ENCODE assay signal across 22 cellular contexts in genomic region chr16:85602402-85602801, GRCh38. TPM values are rescaled to one million over a fixed set of nuclear protein-coding genes. Genes with fewer than 3 reads are reported as not detected.
DNase-seq lines count a peak whose midpoint lies in the region; ATAC-seq, FAIRE-seq and TF ChIP-seq lines count a peak whose summit lies in the region.
"Had no signal": no experiment of that assay in that cellular context is flagged by ENCODE, and none has a peak within 500 bp of the region (broad histone marks: within the 10 kb centered on the region; RNA-seq: fewer than 3 reads in every experiment).

No MANE protein-coding gene starts in this region.

- peak overlapping the region; percentile 72 for H4K91ac ChIP-seq in H1 (replicated peaks; ENCODE audit: insufficient read length, low read length)

- no peak overlapping the region for H3K27ac Mint-ChIP-seq in nephron progenitor cell
- H3K27ac Mint-ChIP-seq: T-helper 1 cell treated with Interleukin-12 subunit alpha and Interleukin-12 subunit beta and Interleukin-4 antibody, amounts not matched to agents 30 μg/mL and 1 μg/mL, for 36 hours had no signal

- no peak for TF ChIP-seq EP300 in H1 (IDR thresholded peaks at IDR 0.05; ENCODE audit: borderline replicate concordance in 1 of 2, low read depth in 2 of 2, low read length in 2 of 2)
- TF ChIP-seq EP300 in gastroesophageal sphincter (IDR thresholded peaks at IDR 0.05), result no peak

- peak overlapping the region; percentile 16; the same call in 1 of the 2 replicates for H4K8ac ChIP-seq in H1 (ENCODE audit: extremely low read depth, insufficient read depth, low read length)

- H3K36me3 ChIP-seq in NT2/D1 (ENCODE audit: insufficient read depth, insufficient read length, low read length) (peaks cover 3% of the 10 kb centered on the region), H1 (ENCODE audit: control insufficient read depth in 2 of 4, insufficient read depth in 4 of 4, low read length in 3 of 4) (no peaks in the 10 kb centered on the region; a peak in 1 of 8 replicates), subcutaneous abdominal adipose tissue (ENCODE audit: control insufficient read depth in 5 of 5, insufficient read depth in 5 of 5, low read length in 5 of 5) (peaks cover 0 to 12% (median 5%) of the 10 kb centered on the region in 5 donors), gastroesophageal sphincter (no peaks in the 10 kb centered on the region), MM.1S (replicated peaks; ENCODE audit: insufficient read depth, low read length) (no peaks in the 10 kb centered on the region)
- H3K36me3 ChIP-seq: SJCRH30 had no signal

- POLR2A ChIA-PET in H1 (lab: Charles Lee; ENCODE audit: partially characterized antibody), result interaction anchor here (0.8 to 6.0 kb wide), 7 partner anchors 8 to 48 kb away, joined by 3 to 28 read pairs (median 6); partner anchors contain the start of gene GSE1

- H3K79me1 ChIP-seq in H1 (ENCODE audit: low read depth, low read length), result peaks cover 4% of the 10 kb centered on the region

- H3K9ac ChIP-seq in NT2/D1 (ENCODE audit: insufficient read length, low read depth) (peak overlapping the region; percentile 62), H1 (replicated peaks in 1 of 4; ENCODE audit: extremely low read depth in 1 of 4, low read depth in 3 of 4, low read length in 3 of 4) (no peak overlapping the region), subcutaneous abdominal adipose tissue (ENCODE audit: low read length in 5 of 5) (peak overlapping the region in 1 of 5 donors; percentile 49), MM.1S (ENCODE audit: low read length) (no peak overlapping the region)

- H2BK120ac ChIP-seq in H1 (replicated peaks; ENCODE audit: low read depth, low read length), result peak overlapping the region; percentile 17

- peak overlapping the region; percentile 66; the same call in 1 of the 2 replicates for H2AK5ac ChIP-seq in H1 (ENCODE audit: low read depth, low read length)

- H4K5ac ChIP-seq in H1 (ENCODE audit: insufficient read length, low read depth, low read length), result no peak overlapping the region

- H3K27ac ChIP-seq in H1 (ENCODE audit: low read depth, low read length) (no peak overlapping the region), subcutaneous abdominal adipose tissue (ENCODE audit: low read depth, low read length) (peak overlapping the region; percentile 70), gastroesophageal sphincter (peak overlapping the region in 1 of 4 donors; percentile 16), MM.1S (ENCODE audit: low read length) (no peak overlapping the region)
- H3K27ac ChIP-seq: SJCRH30, VCaP had no signal

- CTCF ChIA-PET in H1 (lab: Charles Lee; ENCODE audit: partially characterized antibody), result interaction anchor here (0.6 to 4.4 kb wide), 18 partner anchors 10 to 186 kb away, joined by 3 to 15 read pairs (median 4); no protein-coding TSS in a partner anchor

- TF ChIP-seq POLR2A in H1 (IDR thresholded peaks at IDR 0.05; ENCODE audit: control extremely low read depth in 1 of 2, low read depth in 2 of 2, low read length in 2 of 2) (no peak), gastroesophageal sphincter (IDR thresholded peaks at IDR 0.05) (no peak)

- H3K36me3 Mint-ChIP-seq in nephron progenitor cell (ENCODE audit: low read depth), result peaks cover 5% of the 10 kb centered on the region
- H3K36me3 Mint-ChIP-seq: type B pancreatic cell had no signal

- H3K27me3 Mint-ChIP-seq in nephron progenitor cell (ENCODE audit: low read depth, poor library complexity), result peaks cover 16% of the 10 kb centered on the region
- H3K27me3 Mint-ChIP-seq: naive thymus-derived CD8-positive, alpha-beta T cell; type B pancreatic cell had no signal

- H3F3A ChIP-seq in MM.1S (ENCODE audit: insufficient read depth, low read length), result no peaks in the 10 kb centered on the region

- H2AFZ ChIP-seq in H1 (ENCODE audit: low read length), result no peak overlapping the region
- H2AFZ ChIP-seq in MM.1S (ENCODE audit: low read length), result no peak overlapping the region

- H4K20me1 ChIP-seq in H1 (replicated peaks in 1 of 2; ENCODE audit: control insufficient read depth in 1 of 2, insufficient read depth in 2 of 2, low read length in 2 of 2) (no peaks in the 10 kb centered on the region), MM.1S (ENCODE audit: insufficient read depth, low read length) (no peaks in the 10 kb centered on the region)

- H2BK12ac ChIP-seq in H1 (ENCODE audit: low read depth, low read length), result peak overlapping the region; percentile 71; the same call in 1 of the 2 replicates

- peak overlapping the region; percentile 30 for H3K4me3 Mint-ChIP-seq in nephron progenitor cell
- H3K4me3 Mint-ChIP-seq: activated naive CD4-positive, alpha-beta T cell treated with anti-CD3 and anti-CD28 coated beads for 36 hours; immature natural killer cell; naive thymus-derived CD8-positive, alpha-beta T cell; stimulated activated effector memory CD8-positive, alpha-beta T cell treated with anti-CD3 and anti-CD28 coated beads, Interleukin-12 subunit alpha, Interleukin-12 subunit beta, amount 100 ng/mL, for 72 hours; T-helper 1 cell treated with Interleukin-12 subunit alpha and Interleukin-12 subunit beta and Interleukin-4 antibody, amounts not matched to agents 30 μg/mL and 1 μg/mL, for 36 hours had no signal

- peaks cover 1% of the 10 kb centered on the region; the same call in 1 of the 2 replicates for H3K23me2 ChIP-seq in H1 (ENCODE audit: low read depth, low read length)

- no peak for TF ChIP-seq RAD21 in H1 (IDR thresholded peaks at IDR 0.05 in 1 of 2, conservative IDR thresholded peaks at IDR 0.05 in 1 of 2; ENCODE audit: low read depth in 2 of 2, low read length in 2 of 2)

- H3K9me3 ChIP-seq in NT2/D1 (ENCODE audit: insufficient read depth, low read length) (no peaks in the 10 kb centered on the region), H1 (ENCODE audit: insufficient read depth in 2 of 2, low read depth in 1 of 2, low read length in 1 of 2) (no peaks in the 10 kb centered on the region), subcutaneous abdominal adipose tissue (ENCODE audit: control insufficient read depth in 5 of 5, low read length in 5 of 5) (no peaks in the 10 kb centered on the region), gastroesophageal sphincter (no peaks in the 10 kb centered on the region), MM.1S (replicated peaks; ENCODE audit: insufficient read depth, low read length) (no peaks in the 10 kb centered on the region)
- H3K9me3 ChIP-seq: BE2C, SJCRH30 had no signal

- no peak overlapping the region for H2BK15ac ChIP-seq in H1 (ENCODE audit: low read length)

- peak overlapping the region; percentile 4 to 47; a peak in 2 of 4 replicates for H3K4me2 ChIP-seq in H1 (ENCODE audit: insufficient read depth in 1 of 2, low read depth in 2 of 2, low read length in 2 of 2)
- no peak overlapping the region for H3K4me2 ChIP-seq in MM.1S (ENCODE audit: low read depth, low read length)

- peaks cover 92% of the 10 kb centered on the region for H3K4me1 Mint-ChIP-seq in nephron progenitor cell

- H3K18ac ChIP-seq in H1 (ENCODE audit: extremely low read depth, low read length), result peak overlapping the region; percentile 51; the same call in 1 of the 2 replicates

- H3K23ac ChIP-seq in H1 (ENCODE audit: insufficient read length), result no peak overlapping the region

- H3K79me2 ChIP-seq in H1 (ENCODE audit: control insufficient read depth in 1 of 2, insufficient read depth in 2 of 2, low read length in 2 of 2) (peaks cover 0 to 29% of the 10 kb centered on the region in 2 experiments; a peak in 2 of 4 replicates), MM.1S (ENCODE audit: low read length) (peaks cover 14% of the 10 kb centered on the region; the same call in 1 of the 2 replicates)

- H3K27me3 ChIP-seq in NT2/D1 (ENCODE audit: insufficient read depth, insufficient read length), result no peaks in the 10 kb centered on the region
- no peaks in the 10 kb centered on the region for H3K27me3 ChIP-seq in H1 (replicated peaks in 1 of 4; ENCODE audit: control insufficient read depth in 3 of 4, extremely low read depth in 1 of 4, insufficient read depth in 3 of 4, low read length in 3 of 4)
- H3K27me3 ChIP-seq in subcutaneous abdominal adipose tissue (ENCODE audit: control insufficient read depth in 5 of 5, insufficient read depth in 4 of 5, low read length in 5 of 5), result no peaks in the 10 kb centered on the region
- no peaks in the 10 kb centered on the region for H3K27me3 ChIP-seq in gastroesophageal sphincter
- H3K27me3 ChIP-seq in MM.1S (replicated peaks; ENCODE audit: insufficient read depth, low read length), result no peaks in the 10 kb centered on the region
- H3K27me3 ChIP-seq: BE2C, SJCRH30 had no signal

- H2BK20ac ChIP-seq in H1 (ENCODE audit: low read length), result peak overlapping the region; percentile 21; the same call in 1 of the 2 replicates

- 83% methylated on average over 8 of the region's 12 CpGs; no CpG with 5 or more reads in 1 of the 2 experiments for WGBS in H1 (ENCODE audit: extremely low coverage in 1 of 2, insufficient coverage in 1 of 2, insufficient read length in 1 of 2, insufficient replicate concordance in 2 of 2, low coverage in 1 of 2, low lambda C conversion rate in 2 of 2, missing lambda C conversion rate in 1 of 2), 2 experiments
- WGBS in gastroesophageal sphincter (ENCODE audit: low coverage in 1 of 2), 2 donors, result 87 to 100% methylated on average over 1 to 4 of the region's 12 CpGs

- no peak overlapping the region for H3K56ac ChIP-seq in H1 (replicated peaks; ENCODE audit: insufficient read length, low read depth, low read length)

- DNase-seq in NT2/D1 (ENCODE audit: low read depth, low spot score) (no peak), H1 (ENCODE audit: low read depth in 1 of 2, low spot score in 2 of 2) (no peak), nephron progenitor cell (no peak), MM.1S (no peak)
- DNase-seq in activated effector memory CD4-positive, alpha-beta T cell treated with anti-CD3 and anti-CD28 coated beads, Interleukin-2, amount 50 U/mL, for 16 hours, result no peak
- DNase-seq: activated CD4-positive, alpha-beta T cell treated with anti-CD3 and anti-CD28 coated beads, Interleukin-2, amount 50 U/mL, for 4 hours; activated naive CD4-positive, alpha-beta T cell treated with anti-CD3 and anti-CD28 coated beads for 36 hours; aorta; immature natural killer cell; mammary epithelial cell; naive thymus-derived CD8-positive, alpha-beta T cell; NCI-H1436 had no signal

- H3K4me1 ChIP-seq in NT2/D1 (ENCODE audit: insufficient read depth, insufficient read length) (peaks cover 57% of the 10 kb centered on the region), H1 (replicated peaks in 1 of 4; ENCODE audit: control insufficient read depth in 3 of 4, insufficient read depth in 4 of 4, low read length in 3 of 4) (peaks cover 10 to 59% (median 47%) of the 10 kb centered on the region in 4 experiments), subcutaneous abdominal adipose tissue (ENCODE audit: control insufficient read depth in 5 of 5, insufficient read depth in 5 of 5, low read length in 5 of 5) (peaks cover 3 to 69% (median 55%) of the 10 kb centered on the region in 5 donors), gastroesophageal sphincter (peaks cover 0 to 56% (median 16%) of the 10 kb centered on the region in 3 donors), MM.1S (ENCODE audit: low read length) (no peaks in the 10 kb centered on the region)

- H3K14ac ChIP-seq in H1 (ENCODE audit: insufficient read length), result no peak overlapping the region

- H3K4ac ChIP-seq in H1 (replicated peaks; ENCODE audit: insufficient read length, low read depth, low read length), result peak overlapping the region; percentile 74

- no peak for ATAC-seq in gastroesophageal sphincter
- ATAC-seq: HepG2; naive thymus-derived CD8-positive, alpha-beta T cell; stimulated activated effector memory CD8-positive, alpha-beta T cell treated with anti-CD3 and anti-CD28 coated beads, Interleukin-12 subunit alpha, Interleukin-12 subunit beta, amount 100 ng/mL, for 72 hours had no signal

- no peak for FAIRE-seq in H1 (lab: Jason Lieb, UNC)
- FAIRE-seq: GM12878, HepG2 had no signal

- H3K4me3 ChIP-seq in NT2/D1 (ENCODE audit: insufficient read length, low read depth) (no peak overlapping the region), H1 (ENCODE audit: extremely low read depth in 1 of 4, insufficient read depth in 2 of 4, low read depth in 3 of 4, low read length in 4 of 4) (no peak overlapping the region), subcutaneous abdominal adipose tissue (ENCODE audit: low read depth in 1 of 5, low read length in 5 of 5) (no peak overlapping the region), gastroesophageal sphincter (no peak overlapping the region), MM.1S (ENCODE audit: low read length) (no peak overlapping the region)
- H3K4me3 ChIP-seq: GM12878, SJCRH30 had no signal

- H3K9me3 Mint-ChIP-seq in nephron progenitor cell, result no peaks in the 10 kb centered on the region
- H3K9me3 Mint-ChIP-seq: activated naive CD4-positive, alpha-beta T cell treated with anti-CD3 and anti-CD28 coated beads for 36 hours; immature natural killer cell; naive thymus-derived CD8-positive, alpha-beta T cell; stimulated activated effector memory CD8-positive, alpha-beta T cell treated with anti-CD3 and anti-CD28 coated beads, Interleukin-12 subunit alpha, Interleukin-12 subunit beta, amount 100 ng/mL, for 72 hours; T-helper 1 cell treated with Interleukin-12 subunit alpha and Interleukin-12 subunit beta and Interleukin-4 antibody, amounts not matched to agents 30 μg/mL and 1 μg/mL, for 36 hours; type B pancreatic cell had no signal

- no peaks in the 10 kb centered on the region for H3K9me2 ChIP-seq in MM.1S (replicated peaks; ENCODE audit: insufficient read depth, low read length)

- no peak for TF ChIP-seq CTCF in H1 (IDR thresholded peaks at IDR 0.05; ENCODE audit: control extremely low read depth in 1 of 3, insufficient read depth in 1 of 3, low read depth in 1 of 3, low read length in 3 of 3)
- no peak for TF ChIP-seq CTCF in nephron progenitor cell (IDR thresholded peaks at IDR 0.05)
- TF ChIP-seq CTCF in gastroesophageal sphincter (IDR thresholded peaks at IDR 0.05), result no peak
- no peak for TF ChIP-seq CTCF in MM.1S (IDR thresholded peaks at IDR 0.05; ENCODE audit: low read length)

- H2BK5ac ChIP-seq in H1 (ENCODE audit: low read depth, low read length), result 0 out of 2 replicates have a peak overlapping the region, but pooled peaks have one; percentile 71

RNA-seq across cellular contexts. Expression of gene GSE1, which starts 10.7 kb away (rescaled TPM):
- 65.6 and 66.2 TPM in 2 replicates for total RNA-seq in H1 (2021; fragmentation: NEBNext Ultra II Directional; extraction: Animal tissue kit (Norgen Biotek cat#: 25700))
- 26.0 and 40.0 TPM in 2 replicates for polyA plus RNA-seq in H1 (2011; rRNA removed)
- polyA plus RNA-seq in H1 (2011; cell fraction: cytosol; rRNA removed), result 26.5 TPM
- 123 TPM for polyA plus RNA-seq in H1 (2011; cell fraction: nucleus; rRNA removed)
- polyA plus RNA-seq in H1 (2012, experiment 1 of 2), result 42.4 to 51.0 TPM (median 44.8 TPM) in 4 replicates
- 18.4 TPM for polyA plus RNA-seq in H1 (2012, experiment 2 of 2)
- polyA plus RNA-seq in H1 (2013, experiment 1 of 2), result 30.0 TPM
- polyA plus RNA-seq in H1 (2013, experiment 2 of 2), result 30.1 TPM
- 35.8 and 37.6 TPM in 2 replicates for polyA minus RNA-seq in H1 (2011; rRNA and poly(A)+ RNA removed)
- 76.6 TPM for polyA minus RNA-seq in H1 (2011; cell fraction: cytosol; rRNA and poly(A)+ RNA removed)
- polyA minus RNA-seq in H1 (2011; cell fraction: nucleus; rRNA and poly(A)+ RNA removed), result 93.7 TPM
- 10 to 100 TPM; 23.4 to 65.5 (median 52.5) TPM for total RNA-seq in gastroesophageal sphincter
